In genomic region chr9:71793386-71794105, GRCh38 we compare ENCODE assay signal across 11 cellular contexts. TPM values are rescaled to one million over a fixed set of nuclear protein-coding genes. Genes with fewer than 3 reads are reported as not detected.
DNase-seq lines count a peak whose midpoint lies in the region; ATAC-seq, FAIRE-seq and TF ChIP-seq lines count a peak whose summit lies in the region.
"Had no signal": no experiment of that assay in that cellular context is flagged by ENCODE, and none has a peak within 500 bp of the region (broad histone marks: within the 10 kb centered on the region; RNA-seq: fewer than 3 reads in every experiment).

No MANE protein-coding gene starts in this region.

- no peak for TF ChIP-seq POLR2A in suprapubic skin (IDR thresholded peaks at IDR 0.05)

- CTCF ChIA-PET in naive thymus-derived CD4-positive, alpha-beta T cell (lab: Charles Lee) = interaction anchor here (0.6 to 9.9 kb wide), 6 partner anchors 11 to 1283 kb away, joined by 3 to 63 read pairs (median 8); no protein-coding TSS in a partner anchor

- H3K9me3 ChIP-seq in astrocyte (ENCODE audit: insufficient read depth, low read depth, low read length) (no peaks in the 10 kb centered on the region), suprapubic skin (no peaks in the 10 kb centered on the region)
- H3K9me3 ChIP-seq in naive thymus-derived CD4-positive, alpha-beta T cell (ENCODE audit: control insufficient read depth in 2 of 3, low read length in 3 of 3) = no peaks in the 10 kb centered on the region

- TF ChIP-seq EP300 in suprapubic skin (IDR thresholded peaks at IDR 0.05) = no peak

- H3K4me3 Mint-ChIP-seq in astrocyte (ENCODE audit: unreplicated experiment) = no peak overlapping the region
- peak overlapping the region in 9 of 10 donors; percentile 23 to 90 (median 49) for H3K4me3 Mint-ChIP-seq in naive thymus-derived CD4-positive, alpha-beta T cell
- H3K4me3 Mint-ChIP-seq: dendritic cell treated with granulocyte-macrophage colony-stimulating factor and Interleukin-4, amounts not matched to agents 40 ng/mL and 50 ng/mL, for 4 days had no signal

- H3K4me1 ChIP-seq in astrocyte (ENCODE audit: insufficient read depth, low read length) (peaks cover 5% of the 10 kb centered on the region), suprapubic skin (no peaks in the 10 kb centered on the region)
- H3K4me1 ChIP-seq in naive thymus-derived CD4-positive, alpha-beta T cell (ENCODE audit: control insufficient read depth in 2 of 2, insufficient read depth in 2 of 2, low read length in 2 of 2) = peaks cover 36 to 63% of the 10 kb centered on the region in 2 donors

- intact Hi-C loops in naive thymus-derived CD4-positive, alpha-beta T cell (cut with micrococcal nuclease) = loop anchor here in 1 of 2 donors (2.0 kb wide), 1 partner anchor 733 kb away; no protein-coding TSS in a partner anchor

- peaks cover 18% of the 10 kb centered on the region for H3K9me3 Mint-ChIP-seq in astrocyte (ENCODE audit: unreplicated experiment)
- peaks cover 0 to 6% (median 0%) of the 10 kb centered on the region in 11 donors for H3K9me3 Mint-ChIP-seq in naive thymus-derived CD4-positive, alpha-beta T cell
- H3K9me3 Mint-ChIP-seq: dendritic cell treated with granulocyte-macrophage colony-stimulating factor and Interleukin-4, amounts not matched to agents 40 ng/mL and 50 ng/mL, for 4 days had no signal

- TF ChIP-seq CTCF in astrocyte (IDR thresholded peaks at IDR 0.05; ENCODE audit: insufficient read depth, low read depth, low read length) (no peak), suprapubic skin (IDR thresholded peaks at IDR 0.05) (no peak)

- H3K27me3 Mint-ChIP-seq in astrocyte (ENCODE audit: low read depth, unreplicated experiment) = no peaks in the 10 kb centered on the region
- no peaks in the 10 kb centered on the region for H3K27me3 Mint-ChIP-seq in naive thymus-derived CD4-positive, alpha-beta T cell
- H3K27me3 Mint-ChIP-seq: dendritic cell treated with granulocyte-macrophage colony-stimulating factor and Interleukin-4, amounts not matched to agents 40 ng/mL and 50 ng/mL, for 4 days had no signal

- peak; percentile 37 for ATAC-seq in HG02981 (IDR thresholded peaks at IDR 0.05; ENCODE audit: unreplicated experiment)
- no peak for ATAC-seq in naive thymus-derived CD4-positive, alpha-beta T cell
- no peak for ATAC-seq in HG03442 (IDR thresholded peaks at IDR 0.05; ENCODE audit: unreplicated experiment)
- ATAC-seq in GM21526 (IDR thresholded peaks at IDR 0.05; ENCODE audit: low FRiP score, unreplicated experiment) = no peak
- ATAC-seq: HCT116 had no signal

- H4K20me1 ChIP-seq in astrocyte (ENCODE audit: insufficient read depth, low read length) = no peaks in the 10 kb centered on the region

- H2AFZ ChIP-seq in astrocyte (ENCODE audit: low read depth, low read length) = no peak overlapping the region

- H3K36me3 ChIP-seq in astrocyte (ENCODE audit: insufficient read depth, low read length) (no peaks in the 10 kb centered on the region), suprapubic skin (no peaks in the 10 kb centered on the region)
- H3K36me3 ChIP-seq in naive thymus-derived CD4-positive, alpha-beta T cell (ENCODE audit: control insufficient read depth in 2 of 3, insufficient read depth in 3 of 3, low read length in 3 of 3) = no peaks in the 10 kb centered on the region

- H3K27me3 ChIP-seq in astrocyte (ENCODE audit: insufficient read depth, low read length) (no peaks in the 10 kb centered on the region), suprapubic skin (no peaks in the 10 kb centered on the region)
- no peaks in the 10 kb centered on the region for H3K27me3 ChIP-seq in naive thymus-derived CD4-positive, alpha-beta T cell (ENCODE audit: control insufficient read depth in 2 of 2, insufficient read depth in 2 of 2, low read length in 2 of 2)

- peak overlapping the region; percentile 98 for H3K27ac Mint-ChIP-seq in astrocyte (ENCODE audit: unreplicated experiment)
- H3K27ac Mint-ChIP-seq in naive thymus-derived CD4-positive, alpha-beta T cell = peak overlapping the region; percentile 83 to 99 (median 96)
- H3K27ac Mint-ChIP-seq: dendritic cell treated with granulocyte-macrophage colony-stimulating factor and Interleukin-4, amounts not matched to agents 40 ng/mL and 50 ng/mL, for 4 days had no signal

- H3K9ac ChIP-seq in astrocyte (ENCODE audit: low read length) = no peak overlapping the region

- DNase-seq in GM18507 (ENCODE audit: extremely low spot score, insufficient read length, low read depth) (no peak), astrocyte (ENCODE audit: low read depth) (peak; percentile 85), suprapubic skin (ENCODE audit: low spot score in 2 of 2) (no peak)
- no peak for DNase-seq in naive thymus-derived CD4-positive, alpha-beta T cell
- no peak for DNase-seq in stimulated activated CD4-positive, alpha-beta T cell treated with anti-CD3 and anti-CD28 coated beads, Interleukin-15, amount 100 ng/mL, for 24 hours
- DNase-seq: SHP77 treated with DMSO at 0.1 percent for 48 hours had no signal

- 93% methylated on average over 2 of the region's 2 CpGs for WGBS in suprapubic skin

- FAIRE-seq in GM18507 (lab: Jason Lieb, UNC) (peak; percentile 95), astrocyte (lab: Jason Lieb, UNC) (no peak)

- H3K4me3 ChIP-seq in astrocyte (ENCODE audit: insufficient read depth, low read depth, low read length) (no peak overlapping the region), suprapubic skin (no peak overlapping the region)
- H3K4me3 ChIP-seq in naive thymus-derived CD4-positive, alpha-beta T cell (ENCODE audit: low read length) = peak overlapping the region; percentile 2

- H3K4me2 ChIP-seq in astrocyte (ENCODE audit: low read length) = peak overlapping the region; percentile 33

- H3K4me1 Mint-ChIP-seq in astrocyte (ENCODE audit: low read depth, unreplicated experiment) = peaks cover 14% of the 10 kb centered on the region
- peaks cover 44 to 86% (median 73%) of the 10 kb centered on the region in 7 donors for H3K4me1 Mint-ChIP-seq in naive thymus-derived CD4-positive, alpha-beta T cell

- POLR2A ChIA-PET in naive thymus-derived CD4-positive, alpha-beta T cell (lab: Charles Lee) = interaction anchor here (0.5 to 11.1 kb wide), 8 partner anchors 10 to 1375 kb away, joined by 3 to 147 read pairs (median 6); partner anchors contain the start of genes ABHD17B, C9orf85 and CEMIP2

- no peaks in the 10 kb centered on the region for H3K79me2 ChIP-seq in astrocyte (ENCODE audit: insufficient read depth, low read length)

- H3K27ac ChIP-seq in astrocyte (ENCODE audit: low read depth, low read length) (peak overlapping the region; percentile 40), suprapubic skin (no peak overlapping the region)
- peak overlapping the region; percentile 71 for H3K27ac ChIP-seq in naive thymus-derived CD4-positive, alpha-beta T cell (ENCODE audit: low read depth, low read length)

- H3K36me3 Mint-ChIP-seq in astrocyte (ENCODE audit: low read depth, unreplicated experiment) = peaks cover 2% of the 10 kb centered on the region
- H3K36me3 Mint-ChIP-seq in naive thymus-derived CD4-positive, alpha-beta T cell = peaks cover 0 to 21% (median 3%) of the 10 kb centered on the region in 5 donors

RNA-seq across cellular contexts. Expression of gene CEMIP2, which starts 25.2 kb away (rescaled TPM):
- total RNA-seq in astrocyte (137 and 139 TPM in 2 replicates), suprapubic skin (10 to 100 TPM; 48.9 to 76.2 (median 66.1) TPM)
- 100 to 1,000 TPM in 3 of 5 experiments, 10 to 100 TPM in 2; 69.5 to 183 (median 103) TPM for total RNA-seq in naive thymus-derived CD4-positive, alpha-beta T cell
- 10 to 100 TPM; 17.6 to 29.6 TPM for polyA plus RNA-seq in naive thymus-derived CD4-positive, alpha-beta T cell
